12 cellular contexts compared by ENCODE assay signal in genomic region chr14:68377056-68377455, GRCh38.
A peak's percentile ranks its signal among the peaks of the same experiment; 100 is the strongest.
DNase-seq lines count a peak whose midpoint lies in the region; ATAC-seq, FAIRE-seq and TF ChIP-seq lines count a peak whose summit lies in the region.
"Had no signal": no experiment of that assay in that cellular context is flagged by ENCODE, and none has a peak within 500 bp of the region (broad histone marks: within the 10 kb centered on the region; RNA-seq: fewer than 3 reads in every experiment).

No MANE protein-coding gene starts in this region.

- TF ChIP-seq EP300 in upper lobe of left lung (IDR thresholded peaks at IDR 0.05): no peak

- H3K36me3 Mint-ChIP-seq in activated CD8-positive, alpha-beta T cell treated with anti-CD3 and anti-CD28 coated beads for 36 hours (ENCODE audit: low read depth): no peaks in the 10 kb centered on the region
- peaks cover 11% of the 10 kb centered on the region for H3K36me3 Mint-ChIP-seq in activated CD8-positive, alpha-beta T cell treated with anti-CD3 and anti-CD28 coated beads, Interleukin-2, amount 10 ng/mL, durations not matched to agents 7 days and 5 days (ENCODE audit: low read depth)
- peaks cover 2% of the 10 kb centered on the region for H3K36me3 Mint-ChIP-seq in neural progenitor cell

- POLR2A ChIA-PET in activated CD8-positive, alpha-beta T cell treated with anti-CD3 and anti-CD28 coated beads for 36 hours (lab: Charles Lee): interaction anchor here (0.7 to 1.7 kb wide), 4 partner anchors 31 to 440 kb away, joined by 3 to 4 read pairs (median 4); no protein-coding TSS in a partner anchor
- POLR2A ChIA-PET in activated CD8-positive, alpha-beta T cell treated with anti-CD3 and anti-CD28 coated beads, Interleukin-2, amount 10 ng/mL, durations not matched to agents 7 days and 5 days (lab: Charles Lee): no interaction called here

- H3K4me1 Mint-ChIP-seq in activated CD8-positive, alpha-beta T cell treated with anti-CD3 and anti-CD28 coated beads for 36 hours (ENCODE audit: low read depth): peaks cover 62% of the 10 kb centered on the region
- H3K4me1 Mint-ChIP-seq in activated CD8-positive, alpha-beta T cell treated with anti-CD3 and anti-CD28 coated beads, Interleukin-2, amount 10 ng/mL, durations not matched to agents 7 days and 5 days (ENCODE audit: low read depth): peaks cover 61% of the 10 kb centered on the region
- peaks cover 46% of the 10 kb centered on the region for H3K4me1 Mint-ChIP-seq in neural progenitor cell

- H3K4me3 ChIP-seq in fibroblast of lung (replicated peaks in 1 of 4; ENCODE audit: control extremely low read depth in 1 of 4, insufficient read depth in 1 of 4, low read depth in 3 of 4, low read length in 4 of 4) (no peak overlapping the region), neural progenitor cell (no peak overlapping the region), upper lobe of left lung (no peak overlapping the region)

- H4K20me1 ChIP-seq in fibroblast of lung (ENCODE audit: control insufficient read depth, extremely low read depth, insufficient read depth, low read length) (no peaks in the 10 kb centered on the region), neural progenitor cell (ENCODE audit: low read depth) (no peaks in the 10 kb centered on the region)

- H3K4me1 ChIP-seq in fibroblast of lung (ENCODE audit: control insufficient read depth, extremely low read depth, insufficient read depth, low read length) (no peaks in the 10 kb centered on the region), neural progenitor cell (peaks cover 15% of the 10 kb centered on the region), upper lobe of left lung (peaks cover 27 to 45% (median 37%) of the 10 kb centered on the region in 4 donors)

- no peaks in the 10 kb centered on the region for H3K27me3 Mint-ChIP-seq in activated CD8-positive, alpha-beta T cell treated with anti-CD3 and anti-CD28 coated beads for 36 hours
- H3K27me3 Mint-ChIP-seq in activated CD8-positive, alpha-beta T cell treated with anti-CD3 and anti-CD28 coated beads, Interleukin-2, amount 10 ng/mL, durations not matched to agents 7 days and 5 days (ENCODE audit: low read depth): no peaks in the 10 kb centered on the region
- peaks cover 2% of the 10 kb centered on the region for H3K27me3 Mint-ChIP-seq in neural progenitor cell (ENCODE audit: insufficient read depth, low read depth)

- H2AFZ ChIP-seq in fibroblast of lung (ENCODE audit: low read length) (peak overlapping the region; percentile 37), neural progenitor cell (replicated peaks) (no peak overlapping the region)

- H3K27ac ChIP-seq in fibroblast of lung (ENCODE audit: insufficient read depth, low read length) (no peak overlapping the region), neural progenitor cell (no peak overlapping the region), upper lobe of left lung (peak overlapping the region; percentile 43 to 81 (median 73))
- H3K27ac ChIP-seq: HL-60 had no signal

- intact Hi-C loops in activated CD8-positive, alpha-beta T cell treated with anti-CD3 and anti-CD28 coated beads for 36 hours (cut with micrococcal nuclease): no loop called here

- peaks cover 8% of the 10 kb centered on the region for H3F3A ChIP-seq in neural progenitor cell (ENCODE audit: low read depth)

- no peaks in the 10 kb centered on the region for H3K36me3 ChIP-seq in fibroblast of lung (ENCODE audit: control insufficient read depth, insufficient read depth, low read length)
- H3K36me3 ChIP-seq in neural progenitor cell: no peaks in the 10 kb centered on the region
- H3K36me3 ChIP-seq in upper lobe of left lung: no peaks in the 10 kb centered on the region

- TF ChIP-seq POLR2A in upper lobe of left lung (IDR thresholded peaks at IDR 0.05): no peak

- no peak for FAIRE-seq in D721Med (lab: Jason Lieb, UNC)

- H3K9me3 Mint-ChIP-seq in activated CD8-positive, alpha-beta T cell treated with anti-CD3 and anti-CD28 coated beads for 36 hours: no peaks in the 10 kb centered on the region
- H3K9me3 Mint-ChIP-seq in activated CD8-positive, alpha-beta T cell treated with anti-CD3 and anti-CD28 coated beads, Interleukin-2, amount 10 ng/mL, durations not matched to agents 7 days and 5 days (ENCODE audit: insufficient read depth): no peaks in the 10 kb centered on the region
- H3K9me3 Mint-ChIP-seq in neural progenitor cell: peaks cover 5% of the 10 kb centered on the region
- H3K9me3 Mint-ChIP-seq: HFFc6 had no signal

- no peaks in the 10 kb centered on the region for H3K27me3 ChIP-seq in fibroblast of lung (ENCODE audit: control insufficient read depth, insufficient read depth, low read length)
- no peaks in the 10 kb centered on the region for H3K27me3 ChIP-seq in neural progenitor cell
- no peaks in the 10 kb centered on the region for H3K27me3 ChIP-seq in upper lobe of left lung

- H3K9me3 ChIP-seq in fibroblast of lung (ENCODE audit: control insufficient read depth, insufficient read depth, low read depth, low read length) (no peaks in the 10 kb centered on the region), neural progenitor cell (ENCODE audit: low read depth) (no peaks in the 10 kb centered on the region), upper lobe of left lung (no peaks in the 10 kb centered on the region)

- H3K4me3 Mint-ChIP-seq in activated CD8-positive, alpha-beta T cell treated with anti-CD3 and anti-CD28 coated beads for 36 hours: no peak overlapping the region
- H3K4me3 Mint-ChIP-seq in activated CD8-positive, alpha-beta T cell treated with anti-CD3 and anti-CD28 coated beads, Interleukin-2, amount 10 ng/mL, durations not matched to agents 7 days and 5 days: no peak overlapping the region
- H3K4me3 Mint-ChIP-seq in neural progenitor cell: no peak overlapping the region
- H3K4me3 Mint-ChIP-seq: HFFc6 had no signal

- H3K79me2 ChIP-seq in fibroblast of lung (ENCODE audit: control insufficient read depth, insufficient read depth, low read length) (no peaks in the 10 kb centered on the region), neural progenitor cell (ENCODE audit: low read depth) (no peaks in the 10 kb centered on the region)

- H3K27ac Mint-ChIP-seq in activated CD8-positive, alpha-beta T cell treated with anti-CD3 and anti-CD28 coated beads for 36 hours: peak overlapping the region; percentile 56
- H3K27ac Mint-ChIP-seq in activated CD8-positive, alpha-beta T cell treated with anti-CD3 and anti-CD28 coated beads, Interleukin-2, amount 10 ng/mL, durations not matched to agents 7 days and 5 days: no peak overlapping the region
- peak overlapping the region; percentile 4 for H3K27ac Mint-ChIP-seq in neural progenitor cell
- H3K27ac Mint-ChIP-seq: HFFc6 had no signal

- no peak overlapping the region for H3K9ac ChIP-seq in fibroblast of lung (ENCODE audit: insufficient read depth, low read length)
- H3K9ac ChIP-seq in neural progenitor cell: no peak overlapping the region

- no peak for DNase-seq in activated CD8-positive, alpha-beta T cell treated with anti-CD3 and anti-CD28 coated beads for 36 hours
- DNase-seq in activated CD8-positive, alpha-beta T cell treated with anti-CD3 and anti-CD28 coated beads, Interleukin-2, amount 10 ng/mL, durations not matched to agents 7 days and 5 days: no peak
- DNase-seq in fibroblast of lung (ENCODE audit: low read depth in 2 of 2) (no peak), neural progenitor cell (ENCODE audit: low spot score) (no peak), upper lobe of left lung (no peak), NCI-H2196 treated with DMSO at 0.1 percent for 48 hours (lab: John Stamatoyannopoulos, UW; ENCODE audit: unreplicated experiment) (no peak), D721Med (ENCODE audit: insufficient read length, low spot score) (no peak)
- DNase-seq: effector CD8-positive, alpha-beta T cell; HFFc6; NCI-H1436 treated with DMSO at 0.1 percent for 48 hours had no signal

- no peak overlapping the region for H3K4me2 ChIP-seq in fibroblast of lung (ENCODE audit: extremely low read depth, insufficient read depth, low read length)
- no peak overlapping the region for H3K4me2 ChIP-seq in neural progenitor cell

- CTCF ChIA-PET in activated CD8-positive, alpha-beta T cell treated with anti-CD3 and anti-CD28 coated beads for 36 hours (lab: Charles Lee): interaction anchor here (0.9 to 1.3 kb wide), 2 partner anchors 125 to 128 kb away, joined by 3 read pairs; no protein-coding TSS in a partner anchor
- CTCF ChIA-PET in activated CD8-positive, alpha-beta T cell treated with anti-CD3 and anti-CD28 coated beads, Interleukin-2, amount 10 ng/mL, durations not matched to agents 7 days and 5 days (lab: Charles Lee): interaction anchor here (0.6 to 1.5 kb wide), 9 partner anchors 10 to 486 kb away, joined by 3 to 8 read pairs (median 4); no protein-coding TSS in a partner anchor

- 61 to 74% methylated on average over 2 of the region's 2 CpGs for WGBS in upper lobe of left lung, 2 donors

- no peak for ATAC-seq in activated CD8-positive, alpha-beta T cell treated with anti-CD3 and anti-CD28 coated beads for 36 hours
- ATAC-seq in activated CD8-positive, alpha-beta T cell treated with anti-CD3 and anti-CD28 coated beads, Interleukin-2, amount 10 ng/mL, durations not matched to agents 7 days and 5 days: no peak
- no peak for ATAC-seq in upper lobe of left lung (ENCODE audit: low FRiP score in 2 of 2)
- no peak for ATAC-seq in HG03442 (IDR thresholded peaks at IDR 0.05; ENCODE audit: unreplicated experiment)

- no peak for TF ChIP-seq CTCF in activated CD8-positive, alpha-beta T cell treated with anti-CD3 and anti-CD28 coated beads for 36 hours (IDR thresholded peaks at IDR 0.05)
- no peak for TF ChIP-seq CTCF in fibroblast of lung (conservative IDR thresholded peaks at IDR 0.05 in 1 of 2, IDR thresholded peaks at IDR 0.05 in 1 of 2; ENCODE audit: low read depth in 1 of 2, low read length in 2 of 2)
- TF ChIP-seq CTCF in neural progenitor cell (IDR thresholded peaks at IDR 0.05): no peak
- no peak for TF ChIP-seq CTCF in upper lobe of left lung (IDR thresholded peaks at IDR 0.05)
- TF ChIP-seq CTCF in D721Med (IDR thresholded peaks at IDR 0.05; ENCODE audit: insufficient read depth, missing control alignments): no peak

Comparison
In these comparisons a context has a peak if more than half of its experiments do, and no peak if none do; other contexts are left out.
1. H3K27ac ChIP-seq: peak in upper lobe of left lung (4 of 4); none in fibroblast of lung (single experiment) and neural progenitor cell (single experiment).